ENCODE assay signal across 28 cellular contexts in the genomic region with DNA sequence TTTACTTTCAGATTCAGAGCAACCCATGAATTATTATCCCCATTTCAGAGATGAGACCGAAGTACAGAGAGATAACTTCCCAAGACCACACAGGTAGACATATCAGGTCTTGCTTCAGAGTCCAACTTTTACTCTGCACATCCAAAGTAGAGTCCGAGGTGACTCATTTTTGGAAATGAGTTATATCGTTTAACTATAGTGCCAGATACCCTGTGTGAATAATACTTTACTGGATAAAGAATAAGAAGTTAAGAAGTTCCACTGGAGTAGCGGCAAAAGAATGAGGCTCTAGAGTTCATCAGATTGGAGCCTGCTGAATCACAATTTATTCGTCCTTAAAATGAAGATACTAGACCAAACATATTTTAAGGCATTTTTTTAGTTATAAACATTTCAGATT.
DNase-seq lines count a peak whose midpoint lies in the region; ATAC-seq, FAIRE-seq and TF ChIP-seq lines count a peak whose summit lies in the region.
"Had no signal": no experiment of that assay in that cellular context is flagged by ENCODE, and none has a peak within 500 bp of the region (broad histone marks: within the 10 kb centered on the region; RNA-seq: fewer than 3 reads in every experiment).

No MANE protein-coding gene starts in this region.

- no peak overlapping the region for H3K4me3 Mint-ChIP-seq in activated naive CD8-positive, alpha-beta T cell treated with anti-CD3 and anti-CD28 coated beads, Interleukin-2, amount 50 U/mL, for 24 hours
- H3K4me3 Mint-ChIP-seq: activated CD4-positive, alpha-beta T cell treated with anti-CD3 and anti-CD28 coated beads, Interleukin-2, amount 10 ng/mL, durations not matched to agents 24 days and 14 days; activated T-cell treated with anti-CD3 and anti-CD28 coated beads, Interleukin-2, amount 50 U/mL, for 4 hours; memory B cell; neural progenitor cell; stimulated activated effector memory CD8-positive, alpha-beta T cell treated with anti-CD3 and anti-CD28 coated beads, Interleukin-12 subunit alpha, Interleukin-12 subunit beta, amount 100 ng/mL, for 72 hours had no signal

- peak overlapping the region; percentile 17 to 26 for H3K27ac ChIP-seq in uterus
- H3K27ac ChIP-seq: adrenal gland, cardiac muscle cell, colonic mucosa, neural progenitor cell, upper lobe of left lung, VCaP had no signal

- H3K9me3 Mint-ChIP-seq in activated naive CD8-positive, alpha-beta T cell treated with anti-CD3 and anti-CD28 coated beads, Interleukin-2, amount 50 U/mL, for 24 hours: no peaks in the 10 kb centered on the region
- H3K9me3 Mint-ChIP-seq: activated CD4-positive, alpha-beta T cell treated with anti-CD3 and anti-CD28 coated beads, Interleukin-2, amount 10 ng/mL, durations not matched to agents 24 days and 14 days; activated T-cell treated with anti-CD3 and anti-CD28 coated beads, Interleukin-2, amount 50 U/mL, for 4 hours; memory B cell; neural progenitor cell; stimulated activated effector memory CD8-positive, alpha-beta T cell treated with anti-CD3 and anti-CD28 coated beads, Interleukin-12 subunit alpha, Interleukin-12 subunit beta, amount 100 ng/mL, for 72 hours had no signal

- H3K27me3 Mint-ChIP-seq in activated naive CD8-positive, alpha-beta T cell treated with anti-CD3 and anti-CD28 coated beads, Interleukin-2, amount 50 U/mL, for 24 hours: no peaks in the 10 kb centered on the region
- H3K27me3 Mint-ChIP-seq: memory B cell, progenitor cell of endocrine pancreas had no signal

- peak; percentile 46 for DNase-seq in HCEC 1CT
- peak; percentile 13 for DNase-seq in RCC 7860 (ENCODE audit: low spot score)
- peak; percentile 21 for DNase-seq in epithelial cell of esophagus (ENCODE audit: low read depth)
- DNase-seq in uterus: no peak
- no peak for DNase-seq in activated naive CD8-positive, alpha-beta T cell treated with anti-CD3 and anti-CD28 coated beads, Interleukin-2, amount 50 U/mL, for 24 hours
- no peak for DNase-seq in activated gamma-delta T cell treated with Interleukin-2 at 50 U/mL for 16 hours
- DNase-seq: activated CD4-positive, alpha-beta T cell treated with anti-CD3 and anti-CD28 coated beads, Interleukin-2, amount 10 ng/mL, durations not matched to agents 24 days and 14 days; activated naive CD4-positive, alpha-beta T cell; activated T-cell treated with anti-CD3 and anti-CD28 coated beads, Interleukin-2, amount 50 U/mL, for 4 hours; adrenal gland; colonic mucosa; effector CD8-positive, alpha-beta T cell; MM.1S; NCI-H2029; NCI-H345; RPMI8226; stimulated activated CD4-positive, alpha-beta T cell treated with anti-CD3 and anti-CD28 coated beads, Interleukin-4, amount 100 ng/mL, for 24 hours; upper lobe of left lung had no signal

- ATAC-seq in activated naive CD8-positive, alpha-beta T cell treated with anti-CD3 and anti-CD28 coated beads, Interleukin-2, amount 50 U/mL, for 24 hours: no peak
- ATAC-seq in GM21381 (IDR thresholded peaks at IDR 0.05; ENCODE audit: unreplicated experiment): no peak
- ATAC-seq: activated T-cell treated with anti-CD3 and anti-CD28 coated beads, Interleukin-2, amount 50 U/mL, for 4 hours; GM12878; sciatic nerve; stimulated activated effector memory CD8-positive, alpha-beta T cell treated with anti-CD3 and anti-CD28 coated beads, Interleukin-12 subunit alpha, Interleukin-12 subunit beta, amount 100 ng/mL, for 72 hours had no signal

- FAIRE-seq in RCC 7860 (lab: Jason Lieb, UNC): peak; percentile 57
- FAIRE-seq: D721Med, GM12878 had no signal

- H3K27ac Mint-ChIP-seq in activated naive CD8-positive, alpha-beta T cell treated with anti-CD3 and anti-CD28 coated beads, Interleukin-2, amount 50 U/mL, for 24 hours: no peak overlapping the region
- H3K27ac Mint-ChIP-seq: activated CD4-positive, alpha-beta T cell treated with anti-CD3 and anti-CD28 coated beads, Interleukin-2, amount 10 ng/mL, durations not matched to agents 24 days and 14 days; memory B cell; neural progenitor cell; progenitor cell of endocrine pancreas; stimulated activated effector memory CD8-positive, alpha-beta T cell treated with anti-CD3 and anti-CD28 coated beads, Interleukin-12 subunit alpha, Interleukin-12 subunit beta, amount 100 ng/mL, for 72 hours had no signal

- peaks cover 0 to 6% of the 10 kb centered on the region in 2 donors for H3K4me1 ChIP-seq in uterus
- H3K4me1 ChIP-seq: adrenal gland, colonic mucosa, neural progenitor cell, upper lobe of left lung had no signal

- no peaks in the 10 kb centered on the region for H3K9me3 ChIP-seq in uterus
- H3K9me3 ChIP-seq: adrenal gland, colonic mucosa, upper lobe of left lung had no signal

- no peaks in the 10 kb centered on the region for H3K36me3 ChIP-seq in uterus
- H3K36me3 ChIP-seq: adrenal gland, cardiac muscle cell, neural progenitor cell had no signal

- no peak for TF ChIP-seq CTCF in epithelial cell of esophagus (IDR thresholded peaks at IDR 0.05; ENCODE audit: insufficient read depth, low read depth, low read length, missing control alignments)
- no peak for TF ChIP-seq CTCF in uterus (IDR thresholded peaks at IDR 0.05)

- peaks cover 2% of the 10 kb centered on the region for H3K4me1 Mint-ChIP-seq in activated naive CD8-positive, alpha-beta T cell treated with anti-CD3 and anti-CD28 coated beads, Interleukin-2, amount 50 U/mL, for 24 hours
- H3K4me1 Mint-ChIP-seq: activated CD4-positive, alpha-beta T cell treated with anti-CD3 and anti-CD28 coated beads, Interleukin-2, amount 10 ng/mL, durations not matched to agents 24 days and 14 days; memory B cell; stimulated activated effector memory CD8-positive, alpha-beta T cell treated with anti-CD3 and anti-CD28 coated beads, Interleukin-12 subunit alpha, Interleukin-12 subunit beta, amount 100 ng/mL, for 72 hours had no signal

- H3K27me3 ChIP-seq in uterus: no peaks in the 10 kb centered on the region
- H3K27me3 ChIP-seq: adrenal gland, cardiac muscle cell, colonic mucosa, neural progenitor cell, upper lobe of left lung had no signal

- H3K4me3 ChIP-seq in epithelial cell of esophagus (ENCODE audit: low read length) (no peak overlapping the region), uterus (no peak overlapping the region)
- H3K4me3 ChIP-seq: adrenal gland, cardiac muscle cell, colonic mucosa, GM12878, neural progenitor cell, upper lobe of left lung had no signal

- intact Hi-C loops in uterus (cut with DNase I; ENCODE audit: low total_unique reads): no loop called here

- no peaks in the 10 kb centered on the region for H3K36me3 Mint-ChIP-seq in activated naive CD8-positive, alpha-beta T cell treated with anti-CD3 and anti-CD28 coated beads, Interleukin-2, amount 50 U/mL, for 24 hours (ENCODE audit: low read depth)
- H3K36me3 Mint-ChIP-seq: memory B cell; stimulated activated effector memory CD8-positive, alpha-beta T cell treated with anti-CD3 and anti-CD28 coated beads, Interleukin-12 subunit alpha, Interleukin-12 subunit beta, amount 100 ng/mL, for 72 hours had no signal

- TF ChIP-seq POLR2A in uterus (IDR thresholded peaks at IDR 0.05): no peak

Comparison
In these comparisons a context has a peak if more than half of its experiments do, and no peak if none do; other contexts are left out.
1. DNase-seq: peak in HCEC 1CT (single experiment), RCC 7860 (single experiment) and epithelial cell of esophagus (single experiment); none in uterus (0 of 2), activated naive CD8-positive, alpha-beta T cell treated with anti-CD3 and anti-CD28 coated beads, Interleukin-2, amount 50 U/mL, for 24 hours (single experiment) and activated gamma-delta T cell treated with Interleukin-2 at 50 U/mL for 16 hours (single experiment).